In the genomic region with DNA sequence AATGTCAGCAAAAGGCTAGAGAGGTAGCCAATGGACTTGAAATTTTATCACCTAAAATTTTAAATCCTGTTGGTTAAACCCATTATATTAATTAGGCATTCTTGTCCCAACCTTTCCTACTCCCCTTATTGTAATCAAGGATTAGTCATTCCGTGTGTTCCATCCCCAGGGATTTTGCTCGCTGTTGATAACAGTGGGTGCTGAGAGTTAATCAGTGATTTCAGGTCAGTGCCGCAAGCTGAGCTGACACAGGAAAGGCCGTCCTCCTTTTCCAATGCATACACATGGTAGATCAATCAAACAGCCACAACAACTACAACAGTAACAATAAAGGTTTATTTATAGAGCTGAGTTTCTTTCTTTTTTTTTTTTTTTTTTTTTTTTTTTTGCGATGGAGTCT, we compare ENCODE assay signal across 27 cellular contexts.
"Had no signal": no experiment of that assay in that cellular context is flagged by ENCODE, and none has a peak within 500 bp of the region (broad histone marks: within the 10 kb centered on the region; RNA-seq: fewer than 3 reads in every experiment).

No MANE protein-coding gene starts in this region.

- H3K9me3 ChIP-seq: adrenal gland, body of pancreas, esophagus muscularis mucosa, gastrocnemius medialis, heart left ventricle had no signal

- H3K4me3 ChIP-seq: adrenal gland, body of pancreas, esophagus muscularis mucosa, gastrocnemius medialis, heart left ventricle had no signal

- H3K36me3 ChIP-seq: adrenal gland, esophagus muscularis mucosa, gastrocnemius medialis, heart left ventricle had no signal

- H3K27ac ChIP-seq: adrenal gland, body of pancreas, esophagus muscularis mucosa, foreskin keratinocyte, gastrocnemius medialis, heart left ventricle had no signal

- DNase-seq: activated CD4-positive, alpha-beta memory T cell treated with anti-CD3 and anti-CD28 coated beads for 36 hours; activated CD4-positive, alpha-beta T cell treated with anti-CD3 and anti-CD28 coated beads, Interleukin-2, amount 10 ng/mL, durations not matched to agents 24 days and 14 days; activated CD8-positive, alpha-beta memory T cell treated with anti-CD3 and anti-CD28 coated beads, Interleukin-2, amount 10 ng/mL, durations not matched to agents 7 days and 5 days; activated CD8-positive, alpha-beta memory T cell treated with anti-CD3 and anti-CD28 coated beads, Interleukin-2, amount 50 U/mL, for 4 hours; activated CD8-positive, alpha-beta T cell treated with anti-CD3 and anti-CD28 coated beads, Interleukin-2, amount 10 ng/mL, durations not matched to agents 7 days and 5 days; activated effector memory CD4-positive, alpha-beta T cell treated with anti-CD3 and anti-CD28 coated beads, Interleukin-2, amount 50 U/mL, for 16 hours; activated naive CD4-positive, alpha-beta T cell treated with anti-CD3 and anti-CD28 coated beads for 36 hours; activated naive CD8-positive, alpha-beta T cell treated with anti-CD3 and anti-CD28 coated beads for 36 hours; activated naive CD8-positive, alpha-beta T cell treated with anti-CD3 and anti-CD28 coated beads, Interleukin-2, amount 50 U/mL, for 24 hours; activated T-cell treated with anti-CD3 and anti-CD28 coated beads, Interleukin-2, amount 50 U/mL, for 1 hour; activated T-cell treated with anti-CD3 and anti-CD28 coated beads, Interleukin-2, amount 50 U/mL, for 48 hours; adrenal gland; amygdala; aorta; body of pancreas; caudate nucleus; cortex of kidney; dermis blood vessel endothelial cell; effector CD4-positive, alpha-beta T cell; effector memory CD8-positive, alpha-beta T cell; erythroblast; foreskin keratinocyte; gastrocnemius medialis; glutamatergic neuron; heart left ventricle; T-helper 2 cell had no signal

- H3K27me3 ChIP-seq: adrenal gland, body of pancreas, esophagus muscularis mucosa, foreskin keratinocyte, gastrocnemius medialis, heart left ventricle had no signal
